Comparison of ENCODE assay signal across 21 cellular contexts in the genomic region with DNA sequence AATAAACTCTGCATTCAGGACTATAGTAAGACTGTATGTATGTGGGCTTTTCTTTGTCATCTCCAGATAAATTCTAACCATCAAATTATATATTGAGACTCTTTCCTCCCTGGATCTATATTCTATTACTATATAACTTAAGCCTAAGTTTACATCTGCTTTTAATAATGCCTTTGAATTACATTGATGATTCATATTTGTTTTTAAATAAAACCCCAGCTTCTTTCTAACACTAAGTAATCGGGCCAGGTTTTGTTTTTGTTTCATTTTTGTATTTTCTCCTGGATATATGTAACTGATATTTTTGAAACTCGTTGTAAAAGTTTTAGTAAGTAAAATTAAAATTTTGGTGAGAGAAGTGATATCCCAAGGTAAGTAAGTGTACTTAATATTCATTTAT.
"Had no signal": no experiment of that assay in that cellular context is flagged by ENCODE, and none has a peak within 500 bp of the region (broad histone marks: within the 10 kb centered on the region; RNA-seq: fewer than 3 reads in every experiment).

No MANE protein-coding gene starts in this region.

- H3K4me3 Mint-ChIP-seq: activated CD4-positive, alpha-beta memory T cell treated with anti-CD3 and anti-CD28 coated beads, Interleukin-2, amount 10 ng/mL, durations not matched to agents 7 days and 5 days; activated CD4-positive, alpha-beta T cell treated with anti-CD3 and anti-CD28 coated beads, Interleukin-2, amount 10 ng/mL, durations not matched to agents 24 days and 14 days; activated naive CD8-positive, alpha-beta T cell treated with anti-CD3 and anti-CD28 coated beads, Interleukin-2, amount 50 U/mL, for 24 hours; activated T-cell treated with anti-CD3 and anti-CD28 coated beads, Interleukin-2, amount 50 U/mL, for 72 hours; endodermal cell; naive B cell; neural progenitor cell; stimulated activated effector memory CD8-positive, alpha-beta T cell treated with anti-CD3 and anti-CD28 coated beads, Interleukin-12 subunit alpha, Interleukin-12 subunit beta, amount 100 ng/mL, for 72 hours had no signal

- H3K4me3 ChIP-seq: ascending aorta, esophagus squamous epithelium, lower lobe of right lung, neural progenitor cell, stomach, transverse colon had no signal

- H3K4me2 ChIP-seq: neural progenitor cell had no signal

- H3K4me1 Mint-ChIP-seq: activated CD4-positive, alpha-beta memory T cell treated with anti-CD3 and anti-CD28 coated beads, Interleukin-2, amount 10 ng/mL, durations not matched to agents 7 days and 5 days; activated CD4-positive, alpha-beta T cell treated with anti-CD3 and anti-CD28 coated beads, Interleukin-2, amount 10 ng/mL, durations not matched to agents 24 days and 14 days; activated naive CD8-positive, alpha-beta T cell treated with anti-CD3 and anti-CD28 coated beads, Interleukin-2, amount 50 U/mL, for 24 hours; endodermal cell; naive B cell; neural progenitor cell; stimulated activated effector memory CD8-positive, alpha-beta T cell treated with anti-CD3 and anti-CD28 coated beads, Interleukin-12 subunit alpha, Interleukin-12 subunit beta, amount 100 ng/mL, for 72 hours had no signal

- H3K27ac ChIP-seq: ascending aorta, esophagus squamous epithelium, foreskin keratinocyte, lower lobe of right lung, neural progenitor cell, stomach, transverse colon had no signal

- H3K4me1 ChIP-seq: ascending aorta, esophagus squamous epithelium, foreskin keratinocyte, lower lobe of right lung, neural progenitor cell, stomach, transverse colon had no signal

- H3K36me3 ChIP-seq: ascending aorta, esophagus squamous epithelium, lower lobe of right lung, neural progenitor cell, stomach, transverse colon had no signal

- DNase-seq: activated CD4-positive, alpha-beta memory T cell treated with anti-CD3 and anti-CD28 coated beads, Interleukin-2, amount 10 ng/mL, durations not matched to agents 7 days and 5 days; activated CD4-positive, alpha-beta T cell treated with anti-CD3 and anti-CD28 coated beads, Interleukin-2, amount 10 ng/mL, durations not matched to agents 24 days and 14 days; activated gamma-delta T cell; activated naive CD4-positive, alpha-beta T cell treated with anti-CD3 and anti-CD28 coated beads, Interleukin-2, amount 50 U/mL, for 16 hours; activated naive CD8-positive, alpha-beta T cell treated with anti-CD3 and anti-CD28 coated beads, Interleukin-2, amount 50 U/mL, for 24 hours; activated T-cell treated with anti-CD3 and anti-CD28 coated beads, Interleukin-2, amount 50 U/mL, for 72 hours; cerebellar nuclear complex; cortex of kidney; endodermal cell; esophagus squamous epithelium; foreskin keratinocyte; lower lobe of right lung; naive B cell; stimulated activated CD4-positive, alpha-beta T cell treated with anti-CD3 and anti-CD28 coated beads, Interleukin-2, amount 100 ng/mL, for 24 hours; stomach; transverse colon had no signal

- H3K9ac ChIP-seq: neural progenitor cell had no signal

- H2AFZ ChIP-seq: neural progenitor cell had no signal

- H3K9me3 Mint-ChIP-seq: activated CD4-positive, alpha-beta T cell treated with anti-CD3 and anti-CD28 coated beads, Interleukin-2, amount 10 ng/mL, durations not matched to agents 24 days and 14 days; endodermal cell; neural progenitor cell had no signal

- H3K27me3 ChIP-seq: ascending aorta, esophagus squamous epithelium, foreskin keratinocyte, neural progenitor cell, stomach, transverse colon had no signal

- H3K27ac Mint-ChIP-seq: activated CD4-positive, alpha-beta memory T cell treated with anti-CD3 and anti-CD28 coated beads, Interleukin-2, amount 10 ng/mL, durations not matched to agents 7 days and 5 days; activated CD4-positive, alpha-beta T cell treated with anti-CD3 and anti-CD28 coated beads, Interleukin-2, amount 10 ng/mL, durations not matched to agents 24 days and 14 days; activated naive CD8-positive, alpha-beta T cell treated with anti-CD3 and anti-CD28 coated beads, Interleukin-2, amount 50 U/mL, for 24 hours; activated T-cell treated with anti-CD3 and anti-CD28 coated beads, Interleukin-2, amount 50 U/mL, for 72 hours; endodermal cell; naive B cell; neural progenitor cell; stimulated activated effector memory CD8-positive, alpha-beta T cell treated with anti-CD3 and anti-CD28 coated beads, Interleukin-12 subunit alpha, Interleukin-12 subunit beta, amount 100 ng/mL, for 72 hours had no signal

- FAIRE-seq: bronchial epithelial cell, urothelium cell line had no signal

- H3K36me3 Mint-ChIP-seq: naive B cell; neural progenitor cell; stimulated activated effector memory CD8-positive, alpha-beta T cell treated with anti-CD3 and anti-CD28 coated beads, Interleukin-12 subunit alpha, Interleukin-12 subunit beta, amount 100 ng/mL, for 72 hours had no signal

- H3K27me3 Mint-ChIP-seq: activated CD4-positive, alpha-beta memory T cell treated with anti-CD3 and anti-CD28 coated beads, Interleukin-2, amount 10 ng/mL, durations not matched to agents 7 days and 5 days; activated CD4-positive, alpha-beta T cell treated with anti-CD3 and anti-CD28 coated beads, Interleukin-2, amount 10 ng/mL, durations not matched to agents 24 days and 14 days; activated naive CD8-positive, alpha-beta T cell treated with anti-CD3 and anti-CD28 coated beads, Interleukin-2, amount 50 U/mL, for 24 hours; naive B cell had no signal

- H3K9me3 ChIP-seq: ascending aorta, esophagus squamous epithelium, lower lobe of right lung, stomach, transverse colon had no signal
